15 cellular contexts compared by ENCODE assay signal in the genomic region with DNA sequence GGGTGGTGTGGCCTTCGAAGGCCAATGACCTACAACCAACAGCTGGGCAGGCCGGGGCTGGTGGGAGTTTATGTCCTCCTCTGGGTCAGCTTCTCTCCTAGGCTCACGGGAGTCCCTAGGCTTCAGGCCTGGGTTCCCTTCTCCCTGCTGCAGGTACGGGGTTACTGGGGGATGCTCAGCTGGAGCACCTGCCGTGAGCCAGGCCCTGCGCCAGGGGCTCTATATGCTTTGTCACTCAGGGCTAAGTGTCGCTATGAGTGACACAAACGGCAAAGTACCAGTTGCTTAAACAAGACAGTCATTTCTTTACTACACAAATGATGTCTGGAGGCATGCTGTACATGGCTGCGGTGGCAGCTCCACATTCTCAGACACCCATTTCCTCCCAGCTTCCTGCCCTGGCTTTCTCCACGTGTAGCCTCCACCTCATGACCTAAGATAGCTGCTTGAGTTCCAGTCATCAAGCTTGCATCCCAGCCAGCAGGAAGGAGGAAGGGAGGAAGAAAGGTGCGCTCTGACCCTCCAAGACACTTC. TPM values are rescaled to one million over a fixed set of nuclear protein-coding genes. Genes with fewer than 3 reads are reported as not detected.
DNase-seq lines count a peak whose midpoint lies in the region; ATAC-seq and TF ChIP-seq lines count a peak whose summit lies in the region.
"Had no signal": no experiment of that assay in that cellular context is flagged by ENCODE, and none has a peak within 500 bp of the region (broad histone marks: within the 10 kb centered on the region; RNA-seq: fewer than 3 reads in every experiment).

No MANE protein-coding gene starts in this region.

- CTCF ChIA-PET in activated CD8-positive, alpha-beta memory T cell treated with anti-CD3 and anti-CD28 coated beads, Interleukin-2, amount 10 ng/mL, durations not matched to agents 7 days and 5 days (lab: Charles Lee): interaction anchor here (0.8 to 1.6 kb wide), 9 partner anchors 10 to 410 kb away, joined by 3 to 6 read pairs (median 4); no protein-coding TSS in a partner anchor

- peak; percentile 89 for ATAC-seq in activated CD8-positive, alpha-beta memory T cell treated with anti-CD3 and anti-CD28 coated beads, Interleukin-2, amount 10 ng/mL, durations not matched to agents 7 days and 5 days
- ATAC-seq in HG02852 (IDR thresholded peaks at IDR 0.05; ENCODE audit: unreplicated experiment): peak; percentile 56
- no peak for ATAC-seq in HG03196 (IDR thresholded peaks at IDR 0.05; ENCODE audit: unreplicated experiment)
- ATAC-seq in foreskin keratinocyte: no peak
- ATAC-seq: esophagus mucosa had no signal

- peak; percentile 85 for DNase-seq in activated CD8-positive, alpha-beta memory T cell treated with anti-CD3 and anti-CD28 coated beads, Interleukin-2, amount 10 ng/mL, durations not matched to agents 7 days and 5 days
- no peak for DNase-seq in activated CD8-positive, alpha-beta memory T cell treated with anti-CD3 and anti-CD28 coated beads for 24 hours
- peak; percentile 51 for DNase-seq in activated T-helper 1 cell treated with anti-CD3 and anti-CD28 coated beads, Interleukin-12 subunit alpha, Interleukin-12 subunit beta, Interleukin-2, Interleukin-4 antibody, amounts not matched to agents 30 ng/mL and 10 ng/mL and 1 ng/mL, durations not matched to agents 14 hours and 24 hours and 36 hours (ENCODE audit: low spot score)
- DNase-seq in stimulated activated CD4-positive, alpha-beta T cell treated with anti-CD3 and anti-CD28 coated beads, TNF-alpha, amount 100 ng/mL, for 48 hours (ENCODE audit: low read depth in 3 of 3): peak in 2 of 3 donors; percentile 35 to 53
- DNase-seq in NOMO-1 (lab: John Stamatoyannopoulos, UW; ENCODE audit: unreplicated experiment in 2 of 2) (no peak), foreskin keratinocyte (no peak)
- DNase-seq: brain microvascular endothelial cell, NCI-H2081 treated with DMSO at 0.1 percent for 48 hours, small intestine had no signal

- H3K9me3 Mint-ChIP-seq in activated CD8-positive, alpha-beta memory T cell treated with anti-CD3 and anti-CD28 coated beads, Interleukin-2, amount 10 ng/mL, durations not matched to agents 7 days and 5 days (ENCODE audit: low read depth): no peaks in the 10 kb centered on the region
- peaks cover 4% of the 10 kb centered on the region for H3K9me3 Mint-ChIP-seq in activated T-helper 1 cell treated with anti-CD3 and anti-CD28 coated beads, Interleukin-12 subunit alpha, Interleukin-12 subunit beta, Interleukin-2, Interleukin-4 antibody, amounts not matched to agents 30 ng/mL and 10 ng/mL and 1 ng/mL, durations not matched to agents 14 hours and 24 hours and 36 hours

- no peaks in the 10 kb centered on the region for H3K27me3 Mint-ChIP-seq in activated CD8-positive, alpha-beta memory T cell treated with anti-CD3 and anti-CD28 coated beads, Interleukin-2, amount 10 ng/mL, durations not matched to agents 7 days and 5 days
- no peaks in the 10 kb centered on the region for H3K27me3 Mint-ChIP-seq in activated T-helper 1 cell treated with anti-CD3 and anti-CD28 coated beads, Interleukin-12 subunit alpha, Interleukin-12 subunit beta, Interleukin-2, Interleukin-4 antibody, amounts not matched to agents 30 ng/mL and 10 ng/mL and 1 ng/mL, durations not matched to agents 14 hours and 24 hours and 36 hours (ENCODE audit: insufficient read depth)

- H3K36me3 Mint-ChIP-seq in activated CD8-positive, alpha-beta memory T cell treated with anti-CD3 and anti-CD28 coated beads, Interleukin-2, amount 10 ng/mL, durations not matched to agents 7 days and 5 days: peaks cover 3% of the 10 kb centered on the region
- H3K36me3 Mint-ChIP-seq in activated T-helper 1 cell treated with anti-CD3 and anti-CD28 coated beads, Interleukin-12 subunit alpha, Interleukin-12 subunit beta, Interleukin-2, Interleukin-4 antibody, amounts not matched to agents 30 ng/mL and 10 ng/mL and 1 ng/mL, durations not matched to agents 14 hours and 24 hours and 36 hours (ENCODE audit: low read depth): no peaks in the 10 kb centered on the region

- H3K4me1 Mint-ChIP-seq in activated CD8-positive, alpha-beta memory T cell treated with anti-CD3 and anti-CD28 coated beads, Interleukin-2, amount 10 ng/mL, durations not matched to agents 7 days and 5 days: peaks cover 26% of the 10 kb centered on the region
- H3K4me1 Mint-ChIP-seq in activated T-helper 1 cell treated with anti-CD3 and anti-CD28 coated beads, Interleukin-12 subunit alpha, Interleukin-12 subunit beta, Interleukin-2, Interleukin-4 antibody, amounts not matched to agents 30 ng/mL and 10 ng/mL and 1 ng/mL, durations not matched to agents 14 hours and 24 hours and 36 hours (ENCODE audit: low read depth): peaks cover 33% of the 10 kb centered on the region

- peak overlapping the region; percentile 74 for H3K27ac Mint-ChIP-seq in activated CD8-positive, alpha-beta memory T cell treated with anti-CD3 and anti-CD28 coated beads, Interleukin-2, amount 10 ng/mL, durations not matched to agents 7 days and 5 days
- peak overlapping the region; percentile 83 for H3K27ac Mint-ChIP-seq in activated T-helper 1 cell treated with anti-CD3 and anti-CD28 coated beads, Interleukin-12 subunit alpha, Interleukin-12 subunit beta, Interleukin-2, Interleukin-4 antibody, amounts not matched to agents 30 ng/mL and 10 ng/mL and 1 ng/mL, durations not matched to agents 14 hours and 24 hours and 36 hours

- H3K4me1 ChIP-seq in foreskin keratinocyte: no peaks in the 10 kb centered on the region

- H3K27ac ChIP-seq in foreskin keratinocyte: no peak overlapping the region
- H3K27ac ChIP-seq: brain microvascular endothelial cell, suprapubic skin had no signal

- no peak overlapping the region for H3K4me3 Mint-ChIP-seq in activated CD8-positive, alpha-beta memory T cell treated with anti-CD3 and anti-CD28 coated beads, Interleukin-2, amount 10 ng/mL, durations not matched to agents 7 days and 5 days
- no peak overlapping the region for H3K4me3 Mint-ChIP-seq in activated T-helper 1 cell treated with anti-CD3 and anti-CD28 coated beads, Interleukin-12 subunit alpha, Interleukin-12 subunit beta, Interleukin-2, Interleukin-4 antibody, amounts not matched to agents 30 ng/mL and 10 ng/mL and 1 ng/mL, durations not matched to agents 14 hours and 24 hours and 36 hours

- TF ChIP-seq CTCF in foreskin keratinocyte (conservative IDR thresholded peaks at IDR 0.05): no peak

- intact Hi-C loops in activated T-helper 1 cell treated with anti-CD3 and anti-CD28 coated beads, Interleukin-12 subunit alpha, Interleukin-12 subunit beta, Interleukin-2, Interleukin-4 antibody, amounts not matched to agents 30 ng/mL and 10 ng/mL and 1 ng/mL, durations not matched to agents 14 hours and 24 hours and 36 hours (cut with micrococcal nuclease): loop anchor here (1.0 to 10.0 kb wide), 6 partner anchors 10 to 282 kb away; partner anchors contain the start of genes CARD19, NINJ1 and ZNF484

- no peaks in the 10 kb centered on the region for H3K27me3 ChIP-seq in foreskin keratinocyte
- H3K27me3 ChIP-seq: brain microvascular endothelial cell, suprapubic skin had no signal

RNA-seq across cellular contexts. Expression of gene NINJ1, which starts 22.5 kb away (rescaled TPM):
- total RNA-seq in activated CD8-positive, alpha-beta memory T cell treated with anti-CD3 and anti-CD28 coated beads, Interleukin-2, amount 10 ng/mL, durations not matched to agents 7 days and 5 days: 10 to 100 TPM; 31.1 to 54.9 TPM
- 94.2 and 95.3 TPM in 2 replicates for total RNA-seq in activated T-helper 1 cell treated with anti-CD3 and anti-CD28 coated beads, Interleukin-12 subunit alpha, Interleukin-12 subunit beta, Interleukin-2, Interleukin-4 antibody, amounts not matched to agents 30 ng/mL and 10 ng/mL and 1 ng/mL, durations not matched to agents 14 hours and 24 hours and 36 hours
- total RNA-seq in foreskin keratinocyte: 15.8 and 17.7 TPM in 2 replicates
- 24.6 and 29.8 TPM in 2 replicates for polyA plus RNA-seq in foreskin keratinocyte

RNA-seq across cellular contexts. Expression of gene WNK2, which starts 27.4 kb away (rescaled TPM):
- not detected for total RNA-seq in activated CD8-positive, alpha-beta memory T cell treated with anti-CD3 and anti-CD28 coated beads, Interleukin-2, amount 10 ng/mL, durations not matched to agents 7 days and 5 days
- 2.2 and 3.0 TPM in 2 replicates for total RNA-seq in activated T-helper 1 cell treated with anti-CD3 and anti-CD28 coated beads, Interleukin-12 subunit alpha, Interleukin-12 subunit beta, Interleukin-2, Interleukin-4 antibody, amounts not matched to agents 30 ng/mL and 10 ng/mL and 1 ng/mL, durations not matched to agents 14 hours and 24 hours and 36 hours
- 0.04 and 0.14 TPM in 2 replicates for total RNA-seq in foreskin keratinocyte
- 0.10 TPM in 1 of 2 replicates, not detected in the other for polyA plus RNA-seq in foreskin keratinocyte
- total RNA-seq: RPMI7951 had no signal
- polyA plus RNA-seq: AG04450 had no signal

Comparison
In these comparisons a context has a peak if more than half of its experiments do, and no peak if none do; other contexts are left out.
1. DNase-seq: peak in activated CD8-positive, alpha-beta memory T cell treated with anti-CD3 and anti-CD28 coated beads, Interleukin-2, amount 10 ng/mL, durations not matched to agents 7 days and 5 days (single experiment), activated T-helper 1 cell treated with anti-CD3 and anti-CD28 coated beads, Interleukin-12 subunit alpha, Interleukin-12 subunit beta, Interleukin-2, Interleukin-4 antibody, amounts not matched to agents 30 ng/mL and 10 ng/mL and 1 ng/mL, durations not matched to agents 14 hours and 24 hours and 36 hours (single experiment) and stimulated activated CD4-positive, alpha-beta T cell treated with anti-CD3 and anti-CD28 coated beads, TNF-alpha, amount 100 ng/mL, for 48 hours (2 of 3); none in activated CD8-positive, alpha-beta memory T cell treated with anti-CD3 and anti-CD28 coated beads for 24 hours (single experiment), NOMO-1 (0 of 2) and foreskin keratinocyte (0 of 2).
2. ATAC-seq: peak in activated CD8-positive, alpha-beta memory T cell treated with anti-CD3 and anti-CD28 coated beads, Interleukin-2, amount 10 ng/mL, durations not matched to agents 7 days and 5 days (single experiment) and HG02852 (single experiment); none in HG03196 (single experiment) and foreskin keratinocyte (single experiment).